ENCODE assay signal across 27 cellular contexts in genomic region chr9:133205996-133206931, GRCh38. TPM values are rescaled to one million over a fixed set of nuclear protein-coding genes. Genes with fewer than 3 reads are reported as not detected.
"Had no signal": no experiment of that assay in that cellular context is flagged by ENCODE, and none has a peak within 500 bp of the region (broad histone marks: within the 10 kb centered on the region; RNA-seq: fewer than 3 reads in every experiment).

No MANE protein-coding gene starts in this region.

- H3K27ac ChIP-seq: coronary artery, gastroesophageal sphincter, heart left ventricle, left ventricle myocardium inferior, neural progenitor cell, pancreas, right lobe of liver, tibial artery had no signal

- H3K36me3 Mint-ChIP-seq: activated naive CD4-positive, alpha-beta T cell treated with anti-CD3 and anti-CD28 coated beads, Interleukin-2, amount 10 ng/mL, durations not matched to agents 7 days and 5 days; brain; naive thymus-derived CD4-positive, alpha-beta T cell; neural progenitor cell had no signal

- H3K4me3 ChIP-seq: coronary artery, gastroesophageal sphincter, heart left ventricle, left ventricle myocardium inferior, neural progenitor cell, pancreas, right lobe of liver, tibial artery had no signal

- FAIRE-seq: endometrium, pancreas had no signal

- H2AFZ ChIP-seq: neural progenitor cell had no signal

- ATAC-seq: activated CD4-positive, CD25-positive, alpha-beta regulatory T cell treated with anti-CD3 and anti-CD28 coated beads, Interleukin-2, amount 50 U/mL, for 24 hours; activated naive CD8-positive, alpha-beta T cell treated with anti-CD3 and anti-CD28 coated beads, Interleukin-2, amount 50 U/mL, for 24 hours; activated T-cell treated with anti-CD3 and anti-CD28 coated beads, Interleukin-2, amount 50 U/mL, for 4 hours; gastroesophageal sphincter; heart left ventricle; naive thymus-derived CD4-positive, alpha-beta T cell; pancreas; right lobe of liver had no signal

- H3K4me1 Mint-ChIP-seq: activated naive CD4-positive, alpha-beta T cell treated with anti-CD3 and anti-CD28 coated beads, Interleukin-2, amount 10 ng/mL, durations not matched to agents 7 days and 5 days; activated naive CD8-positive, alpha-beta T cell treated with anti-CD3 and anti-CD28 coated beads, Interleukin-2, amount 50 U/mL, for 24 hours; brain; naive thymus-derived CD4-positive, alpha-beta T cell; neural progenitor cell had no signal

- H3K4me3 Mint-ChIP-seq: activated naive CD4-positive, alpha-beta T cell treated with anti-CD3 and anti-CD28 coated beads, Interleukin-2, amount 10 ng/mL, durations not matched to agents 7 days and 5 days; activated naive CD8-positive, alpha-beta T cell treated with anti-CD3 and anti-CD28 coated beads, Interleukin-2, amount 50 U/mL, for 24 hours; activated T-cell treated with anti-CD3 and anti-CD28 coated beads, Interleukin-2, amount 50 U/mL, for 4 hours; brain; naive thymus-derived CD4-positive, alpha-beta T cell; neural progenitor cell had no signal

- H3K4me2 ChIP-seq: neural progenitor cell had no signal

- H3K9me3 Mint-ChIP-seq: activated naive CD4-positive, alpha-beta T cell treated with anti-CD3 and anti-CD28 coated beads, Interleukin-2, amount 10 ng/mL, durations not matched to agents 7 days and 5 days; activated naive CD8-positive, alpha-beta T cell treated with anti-CD3 and anti-CD28 coated beads, Interleukin-2, amount 50 U/mL, for 24 hours; activated T-cell treated with anti-CD3 and anti-CD28 coated beads, Interleukin-2, amount 50 U/mL, for 4 hours; naive thymus-derived CD4-positive, alpha-beta T cell; neural progenitor cell had no signal

- H3K9me3 ChIP-seq: pancreas, right lobe of liver, tibial artery had no signal

- DNase-seq: activated CD4-positive, alpha-beta T cell treated with anti-CD3 and anti-CD28 coated beads, Interleukin-2, amount 50 U/mL, for 1 hour; activated effector memory CD4-positive, alpha-beta T cell treated with Interleukin-2 at 50 U/mL for 16 hours; activated naive CD4-positive, alpha-beta T cell treated with anti-CD3 and anti-CD28 coated beads, Interleukin-2, amount 10 ng/mL, durations not matched to agents 7 days and 5 days; activated naive CD8-positive, alpha-beta T cell treated with anti-CD3 and anti-CD28 coated beads, Interleukin-2, amount 50 U/mL, for 24 hours; activated T-cell treated with anti-CD3 and anti-CD28 coated beads, Interleukin-2, amount 50 U/mL, for 4 hours; anterior cingulate cortex; central memory CD4-positive, alpha-beta T cell; heart left ventricle; left ventricle myocardium inferior; pancreas; SHP77 treated with DMSO at 0.1 percent for 48 hours; stimulated activated naive CD4-positive, alpha-beta T cell; T1000 had no signal

- H3K36me3 ChIP-seq: gastroesophageal sphincter, heart left ventricle, left ventricle myocardium inferior, neural progenitor cell, pancreas, right lobe of liver, tibial artery had no signal

- H3K4me1 ChIP-seq: gastroesophageal sphincter, heart left ventricle, left ventricle myocardium inferior, neural progenitor cell, pancreas, right lobe of liver, tibial artery had no signal

- H3K27ac Mint-ChIP-seq: activated naive CD4-positive, alpha-beta T cell treated with anti-CD3 and anti-CD28 coated beads, Interleukin-2, amount 10 ng/mL, durations not matched to agents 7 days and 5 days; activated naive CD8-positive, alpha-beta T cell treated with anti-CD3 and anti-CD28 coated beads, Interleukin-2, amount 50 U/mL, for 24 hours; brain; naive thymus-derived CD4-positive, alpha-beta T cell; neural progenitor cell had no signal

- H3K9ac ChIP-seq: neural progenitor cell had no signal

- H3K27me3 ChIP-seq: pancreas, right lobe of liver had no signal

RNA-seq across cellular contexts. Expression of gene OBP2B, which starts 2.8 kb away (rescaled TPM):
- total RNA-seq: activated T-cell treated with anti-CD3 and anti-CD28 coated beads, Interleukin-2, amount 50 U/mL, for 4 hours; gastroesophageal sphincter; heart left ventricle; kidney epithelial cell; left ventricle myocardium inferior; mucosa of gallbladder; naive thymus-derived CD4-positive, alpha-beta T cell; pancreas; right lobe of liver; subcutaneous adipose tissue; T-helper 1 cell treated with Interleukin-12 subunit alpha and Interleukin-12 subunit beta and Interleukin-4 antibody, amounts not matched to agents 30 ng/mL and 1 ng/mL, for 36 hours had no signal
- polyA plus RNA-seq: esophagus; naive thymus-derived CD4-positive, alpha-beta T cell; pancreas had no signal
